8 cellular contexts compared by ENCODE assay signal in the genomic region with DNA sequence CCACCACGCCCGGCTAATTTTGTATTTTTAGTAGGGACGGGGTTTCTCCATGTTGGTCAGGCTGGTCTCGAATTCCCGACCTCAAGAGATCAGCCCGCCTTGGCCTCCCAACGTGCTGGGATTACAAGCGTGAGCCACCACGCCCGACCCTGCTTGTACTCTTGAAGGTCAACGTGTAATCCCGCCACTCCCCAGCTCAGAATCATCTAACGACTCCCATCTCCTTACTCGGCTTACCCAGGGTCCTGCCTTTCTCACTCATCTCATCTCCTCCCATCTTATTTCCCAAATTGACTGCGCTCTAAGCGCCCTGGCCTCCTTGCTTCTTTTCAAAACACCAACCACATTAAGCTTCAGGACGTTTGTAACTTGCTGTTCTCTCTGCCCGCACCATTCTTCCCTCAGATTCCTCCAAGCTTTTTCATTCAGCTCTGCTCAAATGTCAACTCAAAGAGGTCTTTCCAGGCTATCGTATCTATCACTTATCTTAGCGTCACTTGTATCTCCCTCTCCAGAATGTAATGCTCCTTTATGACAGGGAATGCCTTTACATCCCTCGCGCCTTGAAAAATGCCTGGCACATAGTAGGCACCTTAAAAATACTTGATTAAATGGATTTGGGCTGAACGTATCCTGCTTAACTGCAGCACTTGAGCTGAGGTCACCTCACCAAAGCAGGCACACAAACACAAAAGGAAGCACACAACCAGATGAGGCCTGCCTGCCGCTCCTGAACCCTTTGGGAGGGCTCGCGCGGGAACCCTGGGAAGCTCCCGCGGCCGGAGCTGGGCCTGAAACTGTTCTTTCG. TPM values are rescaled to one million over a fixed set of nuclear protein-coding genes. Genes with fewer than 3 reads are reported as not detected.
DNase-seq lines count a peak whose midpoint lies in the region; ATAC-seq, FAIRE-seq and TF ChIP-seq lines count a peak whose summit lies in the region.

No MANE protein-coding gene starts in this region.

- no peaks in the 10 kb centered on the region for H3K9me3 ChIP-seq in OCI-LY3 (ENCODE audit: insufficient read depth, low read length)

- no peaks in the 10 kb centered on the region for H3K27me3 ChIP-seq in OCI-LY3 (ENCODE audit: low read depth, low read length)

- 0 out of 2 replicates have a peak overlapping the region, but pooled peaks have one; percentile 54 for H2AFZ ChIP-seq in OCI-LY3 (ENCODE audit: low read depth, low read length)

- peaks cover 6% of the 10 kb centered on the region for H3K4me1 ChIP-seq in OCI-LY3 (ENCODE audit: low read length)

- DNase-seq in NCI-H82 (lab: John Stamatoyannopoulos, UW) (peak; percentile 49), NCI-H82 treated with DMSO at 0.1 percent for 48 hours (lab: John Stamatoyannopoulos, UW; ENCODE audit: unreplicated experiment) (no peak), naive B cell (no peak), T-helper 9 cell (no peak), frontal cortex (ENCODE audit: low spot score in 2 of 2) (no peak), GM10266 (ENCODE audit: extremely low spot score) (no peak)
- peak; percentile 8 for DNase-seq in effector CD8-positive, alpha-beta T cell (lab: John Stamatoyannopoulos, UW)

- H3K27ac ChIP-seq in OCI-LY3 (ENCODE audit: low read length) = peak overlapping the region; percentile 95

- H3K9ac ChIP-seq in OCI-LY3 (ENCODE audit: low read length) = peak overlapping the region; percentile 97

- no peak for FAIRE-seq in frontal cortex (lab: Jason Lieb, UNC)

- H3K27ac Mint-ChIP-seq in naive B cell = peak overlapping the region; percentile 96 to 100 (median 98)

- TF ChIP-seq CTCF in OCI-LY3 (IDR thresholded peaks at IDR 0.05; ENCODE audit: low read depth, low read length) (no peak), GM10266 (IDR thresholded peaks at IDR 0.05; ENCODE audit: control insufficient read depth, insufficient read depth, low read depth, missing control alignments) (no peak)

- H3K4me3 Mint-ChIP-seq in naive B cell = peak overlapping the region; percentile 86 to 99 (median 96)

- H3K9me3 Mint-ChIP-seq in naive B cell = peaks cover 0 to 5% (median 0%) of the 10 kb centered on the region in 7 donors

- peaks cover 23 to 42% (median 33%) of the 10 kb centered on the region in 3 donors for H3K4me1 Mint-ChIP-seq in naive B cell

- H3K4me3 ChIP-seq in OCI-LY3 (ENCODE audit: low read length) = peak overlapping the region; percentile 98

- peaks cover 1% of the 10 kb centered on the region for H3K36me3 ChIP-seq in OCI-LY3 (replicated peaks; ENCODE audit: low read depth, low read length)

- no peak for ATAC-seq in naive B cell (ENCODE audit: low read depth in 2 of 2)

- H3K27me3 Mint-ChIP-seq in naive B cell = no peaks in the 10 kb centered on the region

- peaks cover 45% of the 10 kb centered on the region for H3K79me2 ChIP-seq in OCI-LY3 (ENCODE audit: low read length)

- H3K4me2 ChIP-seq in OCI-LY3 (ENCODE audit: low read length) = peak overlapping the region; percentile 69

- H4K20me1 ChIP-seq in OCI-LY3 (ENCODE audit: insufficient read depth, low read length) = peaks cover 23% of the 10 kb centered on the region

- H3K36me3 Mint-ChIP-seq in naive B cell = peaks cover 0 to 7% of the 10 kb centered on the region in 2 donors

RNA-seq across cellular contexts. Expression of a gene that starts 1.4 kb away (rescaled TPM):
- 10 to 100 TPM; 26.0 to 45.8 (median 37.6) TPM for polyA plus RNA-seq in naive B cell (ENCODE audit: low read depth in 6 of 6)
- total RNA-seq in frontal cortex = 59.5 TPM

Comparison
In these comparisons a context has a peak if more than half of its experiments do, and no peak if none do; other contexts are left out.
1. DNase-seq: peak in NCI-H82 (single experiment) and effector CD8-positive, alpha-beta T cell (single experiment); none in NCI-H82 treated with DMSO at 0.1 percent for 48 hours (single experiment), naive B cell (single experiment), T-helper 9 cell (single experiment), frontal cortex (0 of 2) and GM10266 (single experiment).